ENCODE assay signal across 1 cellular context in the genomic region with DNA sequence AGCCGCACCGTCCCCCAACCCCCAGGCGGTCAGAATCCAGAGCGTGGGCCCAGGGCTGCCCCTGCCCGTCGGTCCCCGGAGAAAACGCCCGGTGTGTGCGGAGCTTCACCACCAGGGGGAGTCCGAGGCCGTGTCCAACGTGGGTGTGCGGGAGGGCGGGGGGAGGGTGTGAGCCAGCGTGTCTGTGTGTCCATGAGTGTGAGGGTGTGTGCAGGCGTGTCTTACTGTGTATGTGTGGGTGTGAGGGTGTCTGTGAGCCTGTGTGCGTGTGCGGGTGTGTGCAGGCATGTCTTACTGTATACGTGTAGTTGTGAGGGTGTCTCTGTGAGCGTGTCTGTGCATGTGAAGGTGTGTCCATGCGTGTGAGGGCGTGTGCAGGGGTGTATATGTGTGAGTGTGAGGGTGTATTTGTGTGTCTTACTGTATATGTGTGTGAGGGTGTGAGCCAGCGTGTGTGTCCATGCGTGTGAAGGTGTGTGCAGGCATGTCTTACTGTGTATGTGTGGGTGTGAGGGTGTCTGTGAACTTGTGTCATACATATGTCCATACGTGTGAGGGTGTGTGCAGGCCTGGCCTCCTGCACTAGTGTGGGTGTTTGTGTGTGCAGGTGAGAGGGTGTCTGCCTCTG.
A peak's percentile ranks its signal among the peaks of the same experiment; 100 is the strongest.
TF ChIP-seq lines count a peak whose summit lies in the region.

No MANE protein-coding gene starts in this region.

TF ChIP-seq in IMR-90, 13 proteins besides CTCF, POLR2A, EP300 and RAD21 (continued from another document):
- TF ChIP-seq BHLHE40 (IDR thresholded peaks at IDR 0.05; ENCODE audit: low read depth, low read length): no peak
- no peak for TF ChIP-seq NFE2L2 (IDR thresholded peaks at IDR 0.05; ENCODE audit: low read depth, low read length)
- peak; percentile 87; the same call in 1 of the 2 replicates for TF ChIP-seq MAZ (IDR thresholded peaks at IDR 0.05; ENCODE audit: borderline replicate concordance, low read depth, low read length)
- no peak for TF ChIP-seq RCOR1 (IDR thresholded peaks at IDR 0.05; ENCODE audit: insufficient replicate concordance, low read length)
- no peak for TF ChIP-seq CHD1 (IDR thresholded peaks at IDR 0.05; ENCODE audit: low read depth, low read length)
